In the genomic region with DNA sequence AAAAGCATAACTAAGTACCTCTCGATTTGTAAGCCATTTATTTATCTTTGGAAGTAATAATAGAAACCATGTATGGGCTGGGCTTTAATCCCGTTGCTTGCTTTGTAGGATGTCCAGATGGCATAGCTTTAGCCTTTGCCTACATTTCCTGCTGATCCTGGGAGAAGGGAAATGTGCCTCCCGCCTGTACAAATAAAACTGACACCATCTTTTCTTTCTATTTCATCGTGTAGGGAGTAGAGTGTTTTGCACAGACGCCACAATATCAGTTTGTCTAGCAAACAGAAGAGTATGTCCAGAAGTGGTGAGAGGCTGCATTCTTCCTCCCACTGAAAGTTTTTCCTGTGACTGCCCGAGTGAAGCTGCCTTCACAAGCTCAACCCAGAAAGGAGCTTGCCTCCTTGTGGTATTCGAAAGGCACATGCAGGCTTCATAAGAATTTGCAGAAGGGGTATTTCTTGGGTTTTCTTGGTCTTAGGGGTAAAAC, we compare ENCODE assay signal across 10 cellular contexts. TPM values are rescaled to one million over a fixed set of nuclear protein-coding genes. Genes with fewer than 3 reads are reported as not detected.
DNase-seq lines count a peak whose midpoint lies in the region; ATAC-seq and TF ChIP-seq lines count a peak whose summit lies in the region.
"Had no signal": no experiment of that assay in that cellular context is flagged by ENCODE, and none has a peak within 500 bp of the region (broad histone marks: within the 10 kb centered on the region; RNA-seq: fewer than 3 reads in every experiment).

No MANE protein-coding gene starts in this region.

- WGBS in upper lobe of left lung, 2 donors: 15 to 20% methylated on average over 7 of the region's 7 CpGs

- CTCF ChIA-PET in activated CD8-positive, alpha-beta memory T cell treated with anti-CD3 and anti-CD28 coated beads, Interleukin-2, amount 10 ng/mL, durations not matched to agents 7 days and 5 days (lab: Charles Lee): no interaction called here

- no peak for TF ChIP-seq EP300 in upper lobe of left lung (IDR thresholded peaks at IDR 0.05)

- H3K9me3 ChIP-seq in upper lobe of left lung: no peaks in the 10 kb centered on the region
- H3K9me3 ChIP-seq: BLaER1 had no signal

- H3K27me3 ChIP-seq in layer of hippocampus (ENCODE audit: control insufficient read depth, insufficient read depth, low read length) (no peaks in the 10 kb centered on the region), upper lobe of left lung (no peaks in the 10 kb centered on the region)
- H3K27me3 ChIP-seq: BLaER1 had no signal

- no peaks in the 10 kb centered on the region for H3K4me1 Mint-ChIP-seq in activated CD8-positive, alpha-beta memory T cell treated with anti-CD3 and anti-CD28 coated beads, Interleukin-2, amount 10 ng/mL, durations not matched to agents 7 days and 5 days

- H3K36me3 Mint-ChIP-seq in activated CD8-positive, alpha-beta memory T cell treated with anti-CD3 and anti-CD28 coated beads, Interleukin-2, amount 10 ng/mL, durations not matched to agents 7 days and 5 days: no peaks in the 10 kb centered on the region

- no peak for TF ChIP-seq POLR2A in upper lobe of left lung (IDR thresholded peaks at IDR 0.05)

- DNase-seq in activated CD8-positive, alpha-beta memory T cell treated with anti-CD3 and anti-CD28 coated beads, Interleukin-2, amount 10 ng/mL, durations not matched to agents 7 days and 5 days: peak; percentile 33
- DNase-seq in activated CD8-positive, alpha-beta memory T cell treated with anti-CD3 and anti-CD28 coated beads for 24 hours: no peak
- DNase-seq in cardiac fibroblast (ENCODE audit: low read depth in 2 of 2) (peak; percentile 67 to 89), upper lobe of left lung (no peak)
- DNase-seq: activated CD4-positive, alpha-beta T cell treated with anti-CD3 and anti-CD28 coated beads, Interleukin-2, amount 50 U/mL, for 48 hours had no signal

- H3K27ac Mint-ChIP-seq in activated CD8-positive, alpha-beta memory T cell treated with anti-CD3 and anti-CD28 coated beads, Interleukin-2, amount 10 ng/mL, durations not matched to agents 7 days and 5 days: no peak overlapping the region

- H3K36me3 ChIP-seq in upper lobe of left lung: peaks cover 0 to 4% (median 0%) of the 10 kb centered on the region in 4 donors

- peak overlapping the region in 1 of 2 donors; percentile 13 for H3K4me3 ChIP-seq in cardiac fibroblast (replicated peaks in 1 of 2; ENCODE audit: low read depth in 2 of 2, low read length in 2 of 2)
- H3K4me3 ChIP-seq in upper lobe of left lung: peak overlapping the region in 1 of 4 donors; percentile 19
- H3K4me3 ChIP-seq: BLaER1 had no signal

- peaks cover 5% of the 10 kb centered on the region for H3K27me3 Mint-ChIP-seq in activated CD8-positive, alpha-beta memory T cell treated with anti-CD3 and anti-CD28 coated beads, Interleukin-2, amount 10 ng/mL, durations not matched to agents 7 days and 5 days

- H3K4me1 ChIP-seq in upper lobe of left lung: peaks cover 12 to 27% (median 17%) of the 10 kb centered on the region in 4 donors

- H3K9me3 Mint-ChIP-seq in activated CD8-positive, alpha-beta memory T cell treated with anti-CD3 and anti-CD28 coated beads, Interleukin-2, amount 10 ng/mL, durations not matched to agents 7 days and 5 days (ENCODE audit: low read depth): no peaks in the 10 kb centered on the region

- H3K27ac ChIP-seq in layer of hippocampus (ENCODE audit: low read depth, low read length) (peak overlapping the region; percentile 32), upper lobe of left lung (peak overlapping the region in 3 of 4 donors; percentile 13 to 80 (median 52))
- H3K27ac ChIP-seq: BLaER1 had no signal

- TF ChIP-seq CTCF in cardiac fibroblast (IDR thresholded peaks at IDR 0.05; ENCODE audit: low read depth, low read length) (peak; percentile 48), upper lobe of left lung (IDR thresholded peaks at IDR 0.05) (peak in 3 of 6 experiments; percentile 8 to 37 (median 9))

- H3K4me3 Mint-ChIP-seq in activated CD8-positive, alpha-beta memory T cell treated with anti-CD3 and anti-CD28 coated beads, Interleukin-2, amount 10 ng/mL, durations not matched to agents 7 days and 5 days: no peak overlapping the region

- no peak for ATAC-seq in activated CD8-positive, alpha-beta memory T cell treated with anti-CD3 and anti-CD28 coated beads, Interleukin-2, amount 10 ng/mL, durations not matched to agents 7 days and 5 days
- ATAC-seq in upper lobe of left lung (ENCODE audit: low FRiP score in 2 of 2) (no peak), GM19467 (IDR thresholded peaks at IDR 0.05; ENCODE audit: unreplicated experiment) (no peak), HG02678 (IDR thresholded peaks at IDR 0.05; ENCODE audit: unreplicated experiment) (no peak), GM21786 (IDR thresholded peaks at IDR 0.05; ENCODE audit: unreplicated experiment) (no peak)

RNA-seq across cellular contexts. Expression of gene TJP2, which starts 24.7 kb away (rescaled TPM):
- total RNA-seq in activated CD8-positive, alpha-beta memory T cell treated with anti-CD3 and anti-CD28 coated beads, Interleukin-2, amount 10 ng/mL, durations not matched to agents 7 days and 5 days: 10 to 100 TPM; 16.9 to 17.6 TPM
- 100 to 1,000 TPM in 5 of 6 donors, 10 to 100 TPM in 1; 98.3 to 270 (median 185) TPM for total RNA-seq in upper lobe of left lung

Comparison
In these comparisons a context has a peak if more than half of its experiments do, and no peak if none do; other contexts are left out.
1. DNase-seq: peak in activated CD8-positive, alpha-beta memory T cell treated with anti-CD3 and anti-CD28 coated beads, Interleukin-2, amount 10 ng/mL, durations not matched to agents 7 days and 5 days (single experiment) and cardiac fibroblast (2 of 2); none in activated CD8-positive, alpha-beta memory T cell treated with anti-CD3 and anti-CD28 coated beads for 24 hours (single experiment) and upper lobe of left lung (0 of 2).
2. RNA of gene TJP2, which starts 24.7 kb away (total RNA-seq): 98.3 to 270 TPM in upper lobe of left lung; 16.9 to 17.6 TPM in activated CD8-positive, alpha-beta memory T cell treated with anti-CD3 and anti-CD28 coated beads, Interleukin-2, amount 10 ng/mL, durations not matched to agents 7 days and 5 days; every median in the first group is over 4 times any median in the second.